2 cellular contexts compared by ENCODE assay signal in genomic region chr12:121550974-121551631, GRCh38.
TF ChIP-seq lines count a peak whose summit lies in the region.

No MANE protein-coding gene starts in this region.

TF ChIP-seq in HEK293, 187 proteins besides CTCF, POLR2A, EP300 and RAD21:
- TF ChIP-seq TCF7L2 (IDR thresholded peaks at IDR 0.05; ENCODE audit: borderline replicate concordance, low read depth, low read length) (0 out of 2 replicates have a peak, but pooled peaks have one; percentile 22), RBAK (tag by site-specific recombination; IDR thresholded peaks at IDR 0.05) (no peak)

TF ChIP-seq in GM12878, 131 proteins besides CTCF, POLR2A, EP300 and RAD21 (continued from another document):
- TF ChIP-seq RUNX3 (IDR thresholded peaks at IDR 0.05; ENCODE audit: low read length) (peak; percentile 85), MXI1 (IDR thresholded peaks at IDR 0.05; ENCODE audit: low read depth, low read length) (no peak), SP1 (IDR thresholded peaks at IDR 0.05; ENCODE audit: low read depth, low read length) (no peak), ATF3 (IDR thresholded peaks at IDR 0.05; ENCODE audit: borderline replicate concordance, extremely low read depth, low read depth, low read length) (no peak), HCFC1 (IDR thresholded peaks at IDR 0.05; ENCODE audit: low read length) (no peak), SREBF2 (IDR thresholded peaks at IDR 0.05; ENCODE audit: low read length) (no peak), POLR2AphosphoS2 (IDR thresholded peaks at IDR 0.05; ENCODE audit: low read depth, low read length) (no peak), ZBTB33 (IDR thresholded peaks at IDR 0.05) (no peak), NR2F1 (conservative IDR thresholded peaks at IDR 0.05) (no peak), MAX (IDR thresholded peaks at IDR 0.05; ENCODE audit: low read depth, low read length) (no peak), HDAC6 (IDR thresholded peaks at IDR 0.05; ENCODE audit: unreplicated experiment) (no peak), RBBP5 (conservative IDR thresholded peaks at IDR 0.05) (no peak), RFX5 (IDR thresholded peaks at IDR 0.05; ENCODE audit: low read depth, low read length) (no peak), BHLHE40 (IDR thresholded peaks at IDR 0.05; ENCODE audit: borderline replicate concordance in 1 of 2, low read depth in 2 of 2, low read length in 1 of 2) (peak in 1 of 2 experiments; percentile 9; a peak in 1 of 4 replicates), KLF5 (IDR thresholded peaks at IDR 0.05; ENCODE audit: partially characterized antibody) (no peak), EGR1 (IDR thresholded peaks at IDR 0.05; ENCODE audit: borderline replicate concordance in 1 of 2, low read depth in 2 of 2, low read length in 2 of 2) (no peak), POLR2AphosphoS5 (IDR thresholded peaks at IDR 0.05; ENCODE audit: low read length) (no peak), TCF7 (IDR thresholded peaks at IDR 0.05; ENCODE audit: borderline replicate concordance) (peak; percentile 88), BRCA1 (IDR thresholded peaks at IDR 0.05; ENCODE audit: low read depth, low read length) (no peak), MTA3 (IDR thresholded peaks at IDR 0.05; ENCODE audit: borderline replicate concordance, low read length) (no peak)
